ENCODE assay signal across 8 cellular contexts in the genomic region with DNA sequence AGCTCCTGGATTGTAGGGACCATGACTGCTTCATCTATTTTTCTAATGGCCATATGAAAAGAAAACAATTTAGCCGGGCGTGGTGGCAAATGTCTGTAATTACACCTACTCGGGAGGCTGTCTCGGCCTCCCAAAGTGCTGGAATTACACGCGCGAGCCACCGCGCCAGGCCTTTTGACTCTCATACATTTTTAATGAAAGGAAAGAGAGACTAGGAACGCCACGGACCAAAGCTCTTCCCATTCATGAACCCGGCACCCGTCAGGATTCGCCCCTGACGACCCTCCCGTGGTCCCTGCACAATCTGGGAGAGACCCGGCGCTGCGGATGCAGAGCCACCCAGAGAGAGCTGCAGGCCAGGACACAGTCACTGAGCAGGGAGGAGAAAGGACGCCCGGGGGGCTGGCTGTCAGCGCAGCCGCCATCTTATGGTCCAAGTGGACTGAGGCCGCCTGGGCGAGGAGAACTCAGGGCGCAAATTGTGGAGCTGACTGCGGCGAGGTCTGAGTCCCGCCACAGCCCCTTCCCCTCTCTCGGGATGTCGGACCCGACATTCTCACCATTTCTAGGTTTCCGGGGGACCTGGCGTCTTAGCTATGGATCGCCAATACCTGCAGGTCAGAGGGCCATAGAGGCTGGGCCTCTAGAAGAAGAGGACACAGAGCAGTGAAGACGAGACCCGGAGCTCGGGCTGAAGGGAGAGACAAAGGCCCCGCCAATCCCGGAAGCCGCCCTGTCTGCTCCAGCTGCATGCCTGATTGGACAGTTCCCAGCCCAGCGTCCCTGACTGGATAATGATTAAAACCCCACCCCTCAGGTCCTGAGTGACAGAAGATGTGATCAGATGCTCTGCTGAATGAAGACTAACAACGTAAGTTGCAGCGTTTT. TPM values are rescaled to one million over a fixed set of nuclear protein-coding genes. Genes with fewer than 3 reads are reported as not detected.
DNase-seq lines count a peak whose midpoint lies in the region; ATAC-seq and TF ChIP-seq lines count a peak whose summit lies in the region.

ZNF681 (minus strand) TSS at position 705 of the 888 bp plus-strand sequence; CDS start at position 563, 142 bp downstream.

- CTCF ChIA-PET in SK-N-SH (lab: Yijun Ruan, JAX), result interaction anchor here (0.7 to 1.0 kb wide), 2 partner anchors 59 to 380 kb away, joined by 3 read pairs; no protein-coding TSS in a partner anchor

- H3K27me3 ChIP-seq in SK-N-SH (ENCODE audit: insufficient read depth) (no peaks in the 10 kb centered on the region), adipocyte (replicated peaks; ENCODE audit: control insufficient read depth, insufficient read depth, low read length) (no peaks in the 10 kb centered on the region), left ventricle myocardium inferior (ENCODE audit: low read depth) (no peaks in the 10 kb centered on the region), psoas muscle (ENCODE audit: insufficient read depth in 3 of 3, low read length in 2 of 3) (peaks cover 0 to 2% (median 0%) of the 10 kb centered on the region in 3 donors)

- H4K20me1 ChIP-seq in SK-N-SH (ENCODE audit: insufficient read depth), result no peaks in the 10 kb centered on the region

- H3K36me3 ChIP-seq in SK-N-SH (replicated peaks in 1 of 2; ENCODE audit: control insufficient read depth in 1 of 2, insufficient read depth in 2 of 2, low read length in 1 of 2) (peaks cover 0 to 7% of the 10 kb centered on the region in 2 experiments), adipocyte (ENCODE audit: control insufficient read depth, insufficient read depth, low read length, severe bottlenecking) (no peaks in the 10 kb centered on the region), left ventricle myocardium inferior (peaks cover 3% of the 10 kb centered on the region), psoas muscle (ENCODE audit: insufficient read depth in 1 of 2, low read depth in 1 of 2) (no peaks in the 10 kb centered on the region), urinary bladder (ENCODE audit: insufficient read depth) (no peaks in the 10 kb centered on the region)

- POLR2A ChIA-PET in SK-N-SH (lab: Yijun Ruan, JAX), result interaction anchor here (0.9 to 1.5 kb wide), 5 partner anchors 72 to 343 kb away, joined by 4 to 12 read pairs (median 6); partner anchors contain the start of genes ZNF254, ZNF675 and ZNF726

- H3K79me2 ChIP-seq in SK-N-SH (ENCODE audit: insufficient read depth), result peaks cover 23% of the 10 kb centered on the region

- peaks cover 0 to 2% of the 10 kb centered on the region in 2 experiments; a peak in 2 of 4 replicates for H3K4me1 ChIP-seq in SK-N-SH (ENCODE audit: control insufficient read depth in 1 of 2, insufficient read depth in 2 of 2, low read depth in 1 of 2, low read length in 1 of 2)
- no peaks in the 10 kb centered on the region for H3K4me1 ChIP-seq in adipocyte (ENCODE audit: control insufficient read depth, insufficient read depth, low read length)
- peaks cover 28% of the 10 kb centered on the region for H3K4me1 ChIP-seq in left ventricle myocardium inferior
- no peaks in the 10 kb centered on the region for H3K4me1 ChIP-seq in psoas muscle
- no peaks in the 10 kb centered on the region for H3K4me1 ChIP-seq in urinary bladder (ENCODE audit: insufficient read depth)

- H3K9me2 ChIP-seq in SK-N-SH, result no peaks in the 10 kb centered on the region

- WGBS in SK-N-SH (ENCODE audit: low lambda C conversion rate), result under 1% methylated on average over 31 of the region's 44 CpGs
- 2 to 4% (median 2%) methylated on average over 43 to 44 of the region's 44 CpGs for WGBS in psoas muscle, 3 donors
- whole genome bisulfite sequencing in urinary bladder, result under 1% methylated on average over 44 of the region's 44 CpGs

- H3K9me3 ChIP-seq in SK-N-SH (no peaks in the 10 kb centered on the region), adipocyte (ENCODE audit: control insufficient read depth, low read length) (peaks cover 4% of the 10 kb centered on the region), left ventricle myocardium inferior (replicated peaks) (no peaks in the 10 kb centered on the region), psoas muscle (no peaks in the 10 kb centered on the region)

- intact Hi-C loops in left ventricle myocardium inferior (cut with micrococcal nuclease), result no loop called here
- intact Hi-C loops in psoas muscle (cut with DNase I), result no loop called here

- peak within 1 kb of the TSS; percentile 92 for H3K4me2 ChIP-seq in SK-N-SH

- TF ChIP-seq CTCF in SK-N-SH (IDR thresholded peaks at IDR 0.05) (no peak), left ventricle myocardium inferior (IDR thresholded peaks at IDR 0.05; ENCODE audit: borderline replicate concordance) (peak; percentile 25), psoas muscle (IDR thresholded peaks at IDR 0.05) (no peak)

- peak; percentile 84 for ATAC-seq in GM21515 (IDR thresholded peaks at IDR 0.05; ENCODE audit: unreplicated experiment)
- peak; percentile 49 to 85 (median 74) for ATAC-seq in psoas muscle

- peak within 1 kb of the TSS; percentile 95 for H2AFZ ChIP-seq in SK-N-SH (ENCODE audit: low read depth)

- H3F3A ChIP-seq in SK-N-SH (replicated peaks; ENCODE audit: insufficient read depth), result peaks cover 14% of the 10 kb centered on the region

- H3K9ac ChIP-seq in SK-N-SH, result peak within 1 kb of the TSS; percentile 85
- H3K9ac ChIP-seq in adipocyte (ENCODE audit: low read length), result peak within 1 kb of the TSS; percentile 51

- no peak for TF ChIP-seq EP300 in SK-N-SH (IDR thresholded peaks at IDR 0.05; ENCODE audit: borderline replicate concordance in 1 of 2, low read depth in 1 of 2, low read length in 1 of 2)

- DNase-seq in DMS53 (lab: John Stamatoyannopoulos, UW) (peak; percentile 96), SK-N-SH (peak; percentile 85), adipocyte (ENCODE audit: low read depth) (peak; percentile 73), left ventricle myocardium inferior (peak; percentile 89), psoas muscle (peak; percentile 86 to 90)
- DNase-seq in Jurkat, Clone E6-1 (ENCODE audit: low read depth, low spot score), result peak; percentile 89

- 0 out of 2 replicates have a peak, but pooled peaks have one; percentile 1 for TF ChIP-seq RAD21 in SK-N-SH (IDR thresholded peaks at IDR 0.05; ENCODE audit: low read length)

- peak within 1 kb of the TSS; percentile 70 for H3K4me3 ChIP-seq in Jurkat, Clone E6-1 (ENCODE audit: low read length)
- H3K4me3 ChIP-seq in SK-N-SH (ENCODE audit: low read depth in 2 of 2, low read length in 1 of 2), result peak within 1 kb of the TSS; percentile 72 to 86
- H3K4me3 ChIP-seq in adipocyte (ENCODE audit: low read length), result peak within 1 kb of the TSS; percentile 81
- H3K4me3 ChIP-seq in left ventricle myocardium inferior, result peak within 1 kb of the TSS; percentile 81
- peak within 1 kb of the TSS; percentile 70 for H3K4me3 ChIP-seq in psoas muscle
- H3K4me3 ChIP-seq in urinary bladder (ENCODE audit: low read depth, low read length), result peak within 1 kb of the TSS; percentile 50

- H3K27ac ChIP-seq in SK-N-SH (ENCODE audit: low read depth in 2 of 2, low read length in 1 of 2) (peak within 1 kb of the TSS; percentile 72 to 89), left ventricle myocardium inferior (replicated peaks) (peak within 1 kb of the TSS; percentile 76), psoas muscle (peak within 1 kb of the TSS; percentile 61), urinary bladder (ENCODE audit: low read depth) (peak within 1 kb of the TSS; percentile 40)

TF ChIP-seq in SK-N-SH, 30 proteins besides CTCF, POLR2A, EP300 and RAD21 (continues in another document):
- TF ChIP-seq REST (IDR thresholded peaks at IDR 0.05; ENCODE audit: low read depth, low read length) (no peak), GABPA (IDR thresholded peaks at IDR 0.05; ENCODE audit: low read depth) (peak; percentile 41; the same call in 1 of the 2 replicates), FOSL2 (IDR thresholded peaks at IDR 0.05; ENCODE audit: borderline replicate concordance, low read depth) (no peak), TAF1 (IDR thresholded peaks at IDR 0.05; ENCODE audit: borderline replicate concordance, low read depth, low read length) (peak; percentile 48; the same call in 1 of the 2 replicates), CHD2 (IDR thresholded peaks at IDR 0.05; ENCODE audit: low read length, partially characterized antibody) (peak; percentile 15), NRF1 (IDR thresholded peaks at IDR 0.05; ENCODE audit: low read depth, low read length) (no peak), RFX5 (IDR thresholded peaks at IDR 0.05; ENCODE audit: low read length) (0 out of 2 replicates have a peak, but pooled peaks have one; percentile 51), TCF12 (IDR thresholded peaks at IDR 0.05) (no peak)

RNA-seq across cellular contexts. Expression of gene ZNF681, which starts in this region (rescaled TPM):
- not detected for polyA plus RNA-seq in Jurkat, Clone E6-1 (2012; ENCODE audit: insufficient read depth, insufficient read length)
- 0.37 and 0.38 TPM in 2 replicates for polyA plus RNA-seq in SK-N-SH (2012; rRNA removed)
- 0.68 and 0.73 TPM in 2 replicates for polyA plus RNA-seq in SK-N-SH (2012; cell fraction: cytosol; rRNA removed)
- 0.27 and 0.46 TPM in 2 replicates for polyA plus RNA-seq in SK-N-SH (2012; cell fraction: nucleus; rRNA removed)
- 0.25 TPM for total RNA-seq in left ventricle myocardium inferior
- under 1 TPM; 0.08 to 0.26 (median 0.19) TPM for total RNA-seq in psoas muscle
- polyA plus RNA-seq in psoas muscle, result under 1 TPM; 0.06 to 0.25 (median 0.16) TPM
- 9.7 TPM for total RNA-seq in urinary bladder
- polyA plus RNA-seq in urinary bladder, result 0.75 TPM

Comparison
In these comparisons a context has a peak if more than half of its experiments do, and no peak if none do; other contexts are left out.
1. Peak in every context shown above with its lines: DNase-seq, ATAC-seq, H3K4me3 ChIP-seq and H3K27ac ChIP-seq.
2. Peak in DNase-seq, H3K4me3 ChIP-seq, H3K27ac ChIP-seq, H3K9ac ChIP-seq and H3K4me2 ChIP-seq in SK-N-SH; RNA of the gene not detected or under 1 TPM.
3. Peak in DNase-seq, H3K4me3 ChIP-seq and H3K27ac ChIP-seq in left ventricle myocardium inferior; RNA of the gene not detected or under 1 TPM.
4. Peak in DNase-seq, ATAC-seq, H3K4me3 ChIP-seq and H3K27ac ChIP-seq in psoas muscle; RNA of the gene not detected or under 1 TPM.